25 cellular contexts compared by ENCODE assay signal in the genomic region with DNA sequence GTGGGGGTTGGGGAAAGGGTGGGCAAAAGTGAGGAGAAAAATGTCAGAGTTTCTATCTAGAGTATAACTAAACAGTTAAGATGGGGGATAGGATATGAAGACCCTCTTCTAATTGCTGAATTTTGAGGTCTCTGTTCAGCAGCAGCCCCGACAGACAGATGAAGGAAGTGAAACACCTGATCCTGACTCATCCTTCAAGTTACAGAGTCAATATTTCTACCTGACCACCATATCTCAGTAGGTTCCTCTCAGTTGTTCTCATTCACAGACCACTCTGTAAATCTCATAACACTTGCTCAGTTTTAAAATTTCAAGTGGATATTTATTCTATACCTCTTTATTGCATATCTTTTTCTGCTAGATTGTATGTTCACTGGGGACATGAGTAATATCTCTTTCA.
DNase-seq lines count a peak whose midpoint lies in the region; ATAC-seq and FAIRE-seq lines count a peak whose summit lies in the region.
"Had no signal": no experiment of that assay in that cellular context is flagged by ENCODE, and none has a peak within 500 bp of the region (broad histone marks: within the 10 kb centered on the region; RNA-seq: fewer than 3 reads in every experiment).

No MANE protein-coding gene starts in this region.

- ATAC-seq in GM18907 (IDR thresholded peaks at IDR 0.05; ENCODE audit: unreplicated experiment): peak; percentile 66
- peak; percentile 79 for ATAC-seq in HG03159 (IDR thresholded peaks at IDR 0.05; ENCODE audit: unreplicated experiment)
- ATAC-seq in activated T-helper 17 cell treated with anti-CD3 and anti-CD28 coated beads, Interleukin-2, amount 50 U/mL, for 72 hours (replicated peaks): peak; percentile 28
- ATAC-seq in GM21723 (IDR thresholded peaks at IDR 0.05; ENCODE audit: unreplicated experiment): no peak
- ATAC-seq: activated naive CD8-positive, alpha-beta T cell treated with anti-CD3 and anti-CD28 coated beads, Interleukin-2, amount 50 U/mL, for 24 hours; T-cell had no signal

- no peak overlapping the region for H3K27ac Mint-ChIP-seq in activated T-helper 17 cell treated with anti-CD3 and anti-CD28 coated beads, Interleukin-2, amount 50 U/mL, for 72 hours
- H3K27ac Mint-ChIP-seq: activated naive CD8-positive, alpha-beta T cell treated with anti-CD3 and anti-CD28 coated beads, Interleukin-2, amount 50 U/mL, for 24 hours; CD4-positive, alpha-beta memory T cell; nephron progenitor cell; T-cell had no signal

- no peaks in the 10 kb centered on the region for H3K36me3 ChIP-seq in H7 (replicated peaks; ENCODE audit: control insufficient read depth, insufficient read depth, low read length)
- H3K36me3 ChIP-seq: stomach, thyroid gland, vagina had no signal

- no peaks in the 10 kb centered on the region for H3K36me3 Mint-ChIP-seq in activated T-helper 17 cell treated with anti-CD3 and anti-CD28 coated beads, Interleukin-2, amount 50 U/mL, for 72 hours (ENCODE audit: low read depth)
- H3K36me3 Mint-ChIP-seq: CD4-positive, alpha-beta memory T cell; T-cell had no signal

- H3K27me3 Mint-ChIP-seq in activated T-helper 17 cell treated with anti-CD3 and anti-CD28 coated beads, Interleukin-2, amount 50 U/mL, for 72 hours: no peaks in the 10 kb centered on the region

- H3K4me1 Mint-ChIP-seq in activated T-helper 17 cell treated with anti-CD3 and anti-CD28 coated beads, Interleukin-2, amount 50 U/mL, for 72 hours: no peaks in the 10 kb centered on the region
- H3K4me1 Mint-ChIP-seq: CD4-positive, alpha-beta memory T cell; T-cell had no signal

- DNase-seq in DMS53 (lab: John Stamatoyannopoulos, UW) (peak; percentile 43), SW480 (ENCODE audit: low spot score) (no peak), GM19239 (ENCODE audit: insufficient read length, low spot score) (no peak), H7 (no peak)
- DNase-seq: activated naive CD4-positive, alpha-beta T cell; activated naive CD8-positive, alpha-beta T cell treated with anti-CD3 and anti-CD28 coated beads, Interleukin-2, amount 50 U/mL, for 24 hours; activated T-cell treated with anti-CD3 and anti-CD28 coated beads, Interleukin-2, amount 50 U/mL, for 48 hours; CD4-positive, alpha-beta memory T cell; effector memory CD4-positive, alpha-beta T cell; mammary epithelial cell; NCI-H1092; NCI-H1694; NCI-H446; NCI-H774; nephron progenitor cell; stomach; T-cell; thyroid gland had no signal

- H3K4me3 Mint-ChIP-seq in activated T-helper 17 cell treated with anti-CD3 and anti-CD28 coated beads, Interleukin-2, amount 50 U/mL, for 72 hours: no peak overlapping the region
- H3K4me3 Mint-ChIP-seq: activated naive CD8-positive, alpha-beta T cell treated with anti-CD3 and anti-CD28 coated beads, Interleukin-2, amount 50 U/mL, for 24 hours; CD4-positive, alpha-beta memory T cell; nephron progenitor cell; T-cell had no signal

- H3K9me3 Mint-ChIP-seq in activated T-helper 17 cell treated with anti-CD3 and anti-CD28 coated beads, Interleukin-2, amount 50 U/mL, for 72 hours: no peaks in the 10 kb centered on the region
- H3K9me3 Mint-ChIP-seq: CD4-positive, alpha-beta memory T cell; nephron progenitor cell; T-cell had no signal

- no peaks in the 10 kb centered on the region for H3K27me3 ChIP-seq in H7 (ENCODE audit: control insufficient read depth, insufficient read depth, low read length)
- H3K27me3 ChIP-seq: stomach, thyroid gland, vagina had no signal

- no peak overlapping the region for H3K4me3 ChIP-seq in H7 (ENCODE audit: insufficient read depth, low read depth, low read length)
- H3K4me3 ChIP-seq: coronary artery, stomach, thyroid gland, vagina had no signal

- no peak for FAIRE-seq in GM19239 (lab: Jason Lieb, UNC)
- FAIRE-seq: H54 had no signal
